In the genomic region with DNA sequence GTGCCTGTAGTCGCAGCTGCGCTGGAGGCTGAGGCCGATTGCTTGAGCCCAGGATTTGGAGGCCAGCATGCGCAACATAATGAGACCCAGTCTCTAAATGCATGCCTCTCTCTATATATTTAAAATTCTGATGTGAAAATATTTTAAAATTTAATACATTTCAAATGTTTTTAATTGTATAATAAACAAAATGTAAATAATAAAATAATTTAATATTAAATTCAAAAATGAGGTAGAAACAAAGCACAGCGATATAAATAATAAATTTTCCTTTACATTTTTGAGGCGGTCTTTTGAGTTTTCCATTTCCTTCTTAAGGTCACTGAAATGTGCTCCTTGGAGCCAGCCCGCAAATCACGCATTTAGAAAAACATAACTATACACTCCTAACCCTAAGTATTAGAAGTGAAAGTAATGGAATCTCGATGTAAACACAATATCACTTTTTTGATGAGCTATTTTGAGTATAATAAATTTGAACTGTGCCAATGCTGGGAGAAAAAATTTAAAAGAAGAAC, we compare ENCODE assay signal across 8 cellular contexts. TPM values are rescaled to one million over a fixed set of nuclear protein-coding genes. Genes with fewer than 3 reads are reported as not detected.
DNase-seq lines count a peak whose midpoint lies in the region; ATAC-seq and FAIRE-seq lines count a peak whose summit lies in the region.

No MANE protein-coding gene starts in this region.

- FAIRE-seq in urothelium cell line (lab: Jason Lieb, UNC): no peak

- H3K4me3 Mint-ChIP-seq in stimulated activated naive CD8-positive, alpha-beta T cell treated with anti-CD3 and anti-CD28 coated beads, Interleukin-15, amount 100 ng/mL, for 72 hours: peak overlapping the region; percentile 95 to 100

- H3K4me1 Mint-ChIP-seq in stimulated activated naive CD8-positive, alpha-beta T cell treated with anti-CD3 and anti-CD28 coated beads, Interleukin-15, amount 100 ng/mL, for 72 hours: peaks cover 18% of the 10 kb centered on the region

- DNase-seq in SK-N-DZ (ENCODE audit: low spot score): peak; percentile 25
- DNase-seq in left ventricle myocardium superior: no peak
- no peak for DNase-seq in stimulated activated naive CD8-positive, alpha-beta T cell treated with anti-CD3 and anti-CD28 coated beads, Interleukin-15, amount 100 ng/mL, for 72 hours
- DNase-seq in A172 (ENCODE audit: low spot score): no peak
- DNase-seq in NCI-H446 treated with DMSO at 0.1 percent for 48 hours (lab: John Stamatoyannopoulos, UW): no peak
- no peak for DNase-seq in urothelium cell line (ENCODE audit: low spot score)

- peak overlapping the region; percentile 99 to 100 for H3K27ac Mint-ChIP-seq in stimulated activated naive CD8-positive, alpha-beta T cell treated with anti-CD3 and anti-CD28 coated beads, Interleukin-15, amount 100 ng/mL, for 72 hours

- H3K9me3 Mint-ChIP-seq in stimulated activated naive CD8-positive, alpha-beta T cell treated with anti-CD3 and anti-CD28 coated beads, Interleukin-15, amount 100 ng/mL, for 72 hours: no peaks in the 10 kb centered on the region

- ATAC-seq in GM18520 (IDR thresholded peaks at IDR 0.05; ENCODE audit: unreplicated experiment): peak; percentile 6
- ATAC-seq in HG02678 (IDR thresholded peaks at IDR 0.05; ENCODE audit: unreplicated experiment): peak; percentile 11
- ATAC-seq in left ventricle myocardium superior: peak; percentile 19
- peak; percentile 2 for ATAC-seq in stimulated activated naive CD8-positive, alpha-beta T cell treated with anti-CD3 and anti-CD28 coated beads, Interleukin-15, amount 100 ng/mL, for 72 hours

- H3K27me3 Mint-ChIP-seq in stimulated activated naive CD8-positive, alpha-beta T cell treated with anti-CD3 and anti-CD28 coated beads, Interleukin-15, amount 100 ng/mL, for 72 hours: peaks cover 18% of the 10 kb centered on the region

- intact Hi-C loops in left ventricle myocardium superior (cut with micrococcal nuclease): no loop called here

RNA-seq across cellular contexts. Expression of gene CDK1, which starts 0.5 kb away (rescaled TPM):
- polyA plus RNA-seq in SK-N-DZ (2014; cell fraction: cytosol; rRNA removed): 398 and 440 TPM in 2 replicates
- polyA plus RNA-seq in SK-N-DZ (2014; cell fraction: nucleus; rRNA removed): 588 and 637 TPM in 2 replicates
- total RNA-seq in left ventricle myocardium superior: 2.2 TPM
- 230 and 248 TPM in 2 replicates for total RNA-seq in A172 (2014; rRNA removed; shearing (Covaris generic))

Comparison
In these comparisons a context has a peak if more than half of its experiments do, and no peak if none do; other contexts are left out.
1. RNA of gene CDK1, which starts 0.5 kb away (total RNA-seq): 230 to 248 TPM in A172; 2.2 TPM in left ventricle myocardium superior (single experiment); every median in the first group is over 10 times any median in the second.
2. Peak in every context shown above with its lines, with median percentiles within 50 percentile points of each other: ATAC-seq.